In the genomic region with DNA sequence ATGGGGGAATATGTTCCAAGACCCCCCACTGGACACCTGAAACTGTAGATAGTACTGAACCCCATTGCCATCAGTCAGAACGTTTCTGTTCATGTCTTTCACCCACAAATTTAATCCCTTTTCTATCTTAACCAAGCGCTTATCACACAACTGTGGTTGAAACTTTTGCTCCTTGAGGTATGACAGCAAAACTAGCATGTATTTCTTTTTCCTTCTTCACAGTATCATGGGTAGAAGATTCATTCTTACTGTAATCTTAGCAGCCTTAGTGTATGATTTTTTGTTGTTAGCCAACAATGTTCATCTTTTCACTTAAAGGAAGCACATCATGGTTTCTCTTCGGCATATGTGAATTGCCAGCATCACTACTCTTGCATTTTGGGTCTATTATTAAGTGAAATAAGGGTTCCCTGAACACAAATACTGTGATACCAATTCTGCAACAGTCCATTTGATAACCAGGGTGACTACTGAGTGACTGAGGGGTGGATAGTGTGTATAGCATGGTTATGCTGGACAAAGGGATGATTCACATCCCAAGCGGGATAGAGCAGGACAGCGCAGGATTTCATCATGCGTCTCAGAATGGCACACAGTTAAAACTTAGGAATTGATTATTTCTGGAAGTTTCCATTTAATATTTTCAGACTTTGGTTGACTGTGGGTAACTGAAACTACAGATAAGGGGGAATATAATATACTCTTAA, we compare ENCODE assay signal across 13 cellular contexts. TPM values are rescaled to one million over a fixed set of nuclear protein-coding genes. Genes with fewer than 3 reads are reported as not detected.
DNase-seq lines count a peak whose midpoint lies in the region; FAIRE-seq and TF ChIP-seq lines count a peak whose summit lies in the region.
"Had no signal": no experiment of that assay in that cellular context is flagged by ENCODE, and none has a peak within 500 bp of the region (broad histone marks: within the 10 kb centered on the region; RNA-seq: fewer than 3 reads in every experiment).

No MANE protein-coding gene starts in this region.

- peaks cover 4% of the 10 kb centered on the region for H3K27me3 Mint-ChIP-seq in nephron progenitor cell (ENCODE audit: low read depth, poor library complexity)

- TF ChIP-seq POLR2A in H54 (IDR thresholded peaks at IDR 0.05; ENCODE audit: low read depth, low read length) = no peak

- H3K9me3 Mint-ChIP-seq in nephron progenitor cell = peaks cover 8% of the 10 kb centered on the region

- TF ChIP-seq CTCF in nephron progenitor cell (IDR thresholded peaks at IDR 0.05) = no peak

- H3K4me1 Mint-ChIP-seq in nephron progenitor cell = no peaks in the 10 kb centered on the region

- no peak for DNase-seq in H54 (ENCODE audit: insufficient read length, low spot score)
- peak; percentile 54 for DNase-seq in SK-MEL-5 (ENCODE audit: low read depth, low spot score)
- DNase-seq in dermis blood vessel endothelial cell = peak; percentile 25
- DNase-seq in nephron progenitor cell = no peak
- DNase-seq in HUDEP-2 (lab: John Stamatoyannopoulos, UW; ENCODE audit: unreplicated experiment in 76 of 76) = no peak
- no peak for DNase-seq in NCI-H2196 treated with DMSO at 0.1 percent for 48 hours (lab: John Stamatoyannopoulos, UW; ENCODE audit: unreplicated experiment)
- no peak for DNase-seq in retina
- DNase-seq in activated effector memory CD4-positive, alpha-beta T cell treated with Interleukin-2 at 50 U/mL for 16 hours = no peak
- DNase-seq: activated CD4-positive, alpha-beta T cell treated with anti-CD3 and anti-CD28 coated beads, Interleukin-2, amount 50 U/mL, for 1 hour; cortex of kidney had no signal

- peak overlapping the region; percentile 40 for H3K27ac Mint-ChIP-seq in nephron progenitor cell

- in situ Hi-C loops in SK-MEL-5 (cut with HindIII; ENCODE audit: low pct_unique_long_range_greater_than_20kb, low sequenced_read_pairs) = no loop called here

- FAIRE-seq in H54 (lab: Jason Lieb, UNC) = peak; percentile 91
- FAIRE-seq: G401.6, GM19239 had no signal

- H3K4me3 Mint-ChIP-seq in nephron progenitor cell = no peak overlapping the region

- H3K36me3 Mint-ChIP-seq in nephron progenitor cell (ENCODE audit: low read depth) = peaks cover 28% of the 10 kb centered on the region

RNA-seq across cellular contexts. Expression of gene KCNS1, which starts 41.8 kb away (rescaled TPM):
- 1.1 and 1.7 TPM in 2 replicates for total RNA-seq in SK-MEL-5 (2014; rRNA removed; shearing (Covaris generic))
- polyA plus RNA-seq in SK-MEL-5 (2015; cell fraction: cytosol; rRNA removed) = 6.6 and 7.6 TPM in 2 replicates
- 0.72 and 2.3 TPM in 2 replicates for polyA plus RNA-seq in SK-MEL-5 (2015; cell fraction: nucleus; rRNA removed)
- total RNA-seq in dermis blood vessel endothelial cell = 0.33 and 0.68 TPM in 2 replicates
- total RNA-seq: posterior vena cava had no signal

RNA-seq across cellular contexts. Expression of gene WFDC5, which starts 55.8 kb away (rescaled TPM):
- not detected in 2 replicates for total RNA-seq in SK-MEL-5 (2014; rRNA removed; shearing (Covaris generic))
- polyA plus RNA-seq in SK-MEL-5 (2015; cell fraction: cytosol; rRNA removed) = not detected in 2 replicates
- polyA plus RNA-seq in SK-MEL-5 (2015; cell fraction: nucleus; rRNA removed) = not detected in 2 replicates
- not detected in 2 replicates for total RNA-seq in dermis blood vessel endothelial cell
- total RNA-seq: posterior vena cava had no signal

Comparison
In these comparisons a context has a peak if more than half of its experiments do, and no peak if none do; other contexts are left out.
1. DNase-seq: peak in SK-MEL-5 (single experiment) and dermis blood vessel endothelial cell (single experiment); none in H54 (single experiment), nephron progenitor cell (single experiment), HUDEP-2 (0 of 76), NCI-H2196 treated with DMSO at 0.1 percent for 48 hours (single experiment), retina (single experiment) and activated effector memory CD4-positive, alpha-beta T cell treated with Interleukin-2 at 50 U/mL for 16 hours (single experiment).